In the genomic region with DNA sequence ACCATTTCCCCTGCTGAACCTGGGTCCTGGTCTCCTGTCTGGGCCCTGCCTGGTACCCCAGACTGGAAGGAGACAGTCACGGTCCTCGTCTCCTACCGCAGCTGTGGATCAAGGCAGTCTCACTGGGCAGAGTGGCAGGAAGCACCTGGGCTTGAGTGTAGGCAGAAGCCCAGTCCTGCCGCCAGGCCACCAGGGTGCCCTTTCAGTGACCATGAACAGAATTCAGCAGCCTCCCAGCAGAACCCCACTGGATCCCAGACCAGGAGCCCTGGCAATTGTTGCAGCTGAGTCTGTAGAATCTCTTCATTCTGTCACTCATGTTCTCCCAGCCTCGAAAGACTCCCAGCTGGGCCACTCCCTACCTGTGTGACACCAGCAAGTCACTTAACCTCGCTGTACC, we compare ENCODE assay signal across 12 cellular contexts. TPM values are rescaled to one million over a fixed set of nuclear protein-coding genes. Genes with fewer than 3 reads are reported as not detected.
"Had no signal": no experiment of that assay in that cellular context is flagged by ENCODE, and none has a peak within 500 bp of the region (broad histone marks: within the 10 kb centered on the region; RNA-seq: fewer than 3 reads in every experiment).

No MANE protein-coding gene starts in this region.

- H3K27me3 ChIP-seq: tibial nerve had no signal

- H3K4me1 ChIP-seq: tibial nerve had no signal

- H3K4me3 ChIP-seq: skin epidermis, tibial nerve had no signal

- H3K9me3 ChIP-seq: tibial nerve had no signal

- ATAC-seq: activated naive CD4-positive, alpha-beta T cell treated with anti-CD3 and anti-CD28 coated beads, Interleukin-2, amount 50 U/mL, for 72 hours; esophagus mucosa; SK-N-SH treated with all-trans-retinoic acid at 6 μM for 48 hours had no signal

- DNase-seq: activated B cell treated with CpG ODN at 0.5 μM for 24 hours; activated CD4-positive, alpha-beta T cell treated with anti-CD3 and anti-CD28 coated beads, Interleukin-2, amount 50 U/mL, for 1 hour; amygdala; cerebellar nuclear complex; glutamatergic neuron had no signal

- H3K36me3 ChIP-seq: tibial nerve had no signal

- H3K27ac ChIP-seq: skin epidermis, tibial nerve had no signal

RNA-seq across cellular contexts. Expression of gene CREB3L1, which starts 25.5 kb away (rescaled TPM):
- total RNA-seq: activated B cell treated with CpG ODN at 0.5 μM for 24 hours; activated T-helper 2 cell treated with anti-CD3 and anti-CD28 coated beads, Interferon-gamma antibody, Interleukin-2, Interleukin-4, amounts not matched to agents 10 μg/mL and 5 μg/mL and 100 μg/mL, durations not matched to agents 14 hours and 24 hours and 36 hours; T-helper 1 cell treated with Interleukin-12 subunit alpha and Interleukin-12 subunit beta and Interleukin-4 antibody, amounts not matched to agents 30 ng/mL and 1 ng/mL, for 36 hours had no signal
